ENCODE assay signal across 25 cellular contexts in genomic region chr9:79152306-79152705, GRCh38.
"Had no signal": no experiment of that assay in that cellular context is flagged by ENCODE, and none has a peak within 500 bp of the region (broad histone marks: within the 10 kb centered on the region; RNA-seq: fewer than 3 reads in every experiment).

No MANE protein-coding gene starts in this region.

- H3K9me3 ChIP-seq: esophagus muscularis mucosa had no signal

- H3K27ac ChIP-seq: brain microvascular endothelial cell, esophagus muscularis mucosa had no signal

- H3K4me1 ChIP-seq: esophagus muscularis mucosa had no signal

- H3K27me3 ChIP-seq: brain microvascular endothelial cell, esophagus muscularis mucosa had no signal

- H3K36me3 ChIP-seq: brain microvascular endothelial cell, esophagus muscularis mucosa had no signal

- H3K4me3 ChIP-seq: esophagus muscularis mucosa had no signal

- DNase-seq: activated CD4-positive, alpha-beta memory T cell treated with anti-CD3 and anti-CD28 coated beads for 36 hours; activated CD4-positive, alpha-beta T cell treated with anti-CD3 and anti-CD28 coated beads for 36 hours; activated CD4-positive, alpha-beta T cell treated with anti-CD3 and anti-CD28 coated beads, Interleukin-2, amount 10 ng/mL, durations not matched to agents 24 days and 14 days; activated CD4-positive, CD25-positive, alpha-beta regulatory T cell; activated CD4-positive, CD25-positive, alpha-beta regulatory T cell treated with anti-CD3 and anti-CD28 coated beads, Interleukin-2, amount 50 U/mL, for 72 hours; activated CD8-positive, alpha-beta memory T cell treated with anti-CD3 and anti-CD28 coated beads, Interleukin-2, amount 10 ng/mL, durations not matched to agents 7 days and 5 days; activated CD8-positive, alpha-beta memory T cell treated with anti-CD3 and anti-CD28 coated beads, Interleukin-2, amount 50 U/mL, for 4 hours; activated CD8-positive, alpha-beta T cell treated with anti-CD3 and anti-CD28 coated beads, Interleukin-2, amount 10 ng/mL, durations not matched to agents 7 days and 5 days; activated gamma-delta T cell; activated naive CD4-positive, alpha-beta T cell; activated naive CD4-positive, alpha-beta T cell treated with anti-CD3 and anti-CD28 coated beads, Interleukin-2, amount 50 U/mL, for 16 hours; activated T-cell treated with anti-CD3 and anti-CD28 coated beads, Interleukin-2, amount 50 U/mL, for 24 hours; activated T-cell treated with anti-CD3 and anti-CD28 coated beads, Interleukin-2, amount 50 U/mL, for 72 hours; amniotic stem cell; anterior cingulate cortex; brain microvascular endothelial cell; cortex of kidney; dermis blood vessel endothelial cell; effector CD4-positive, alpha-beta T cell; effector memory CD8-positive, alpha-beta T cell; erythroblast; foreskin melanocyte; head of caudate nucleus; T-helper 2 cell had no signal

- ATAC-seq: activated CD4-positive, alpha-beta T cell treated with anti-CD3 and anti-CD28 coated beads for 36 hours; activated CD8-positive, alpha-beta memory T cell treated with anti-CD3 and anti-CD28 coated beads, Interleukin-2, amount 10 ng/mL, durations not matched to agents 7 days and 5 days; activated CD8-positive, alpha-beta T cell treated with anti-CD3 and anti-CD28 coated beads, Interleukin-2, amount 10 ng/mL, durations not matched to agents 7 days and 5 days; activated T-cell treated with anti-CD3 and anti-CD28 coated beads, Interleukin-2, amount 50 U/mL, for 72 hours; effector memory CD8-positive, alpha-beta T cell had no signal
